Comparison of ENCODE assay signal across 1 cellular context in genomic region chr5:148383564-148384388, GRCh38.
TF ChIP-seq lines count a peak whose summit lies in the region.

A gene with protein sequence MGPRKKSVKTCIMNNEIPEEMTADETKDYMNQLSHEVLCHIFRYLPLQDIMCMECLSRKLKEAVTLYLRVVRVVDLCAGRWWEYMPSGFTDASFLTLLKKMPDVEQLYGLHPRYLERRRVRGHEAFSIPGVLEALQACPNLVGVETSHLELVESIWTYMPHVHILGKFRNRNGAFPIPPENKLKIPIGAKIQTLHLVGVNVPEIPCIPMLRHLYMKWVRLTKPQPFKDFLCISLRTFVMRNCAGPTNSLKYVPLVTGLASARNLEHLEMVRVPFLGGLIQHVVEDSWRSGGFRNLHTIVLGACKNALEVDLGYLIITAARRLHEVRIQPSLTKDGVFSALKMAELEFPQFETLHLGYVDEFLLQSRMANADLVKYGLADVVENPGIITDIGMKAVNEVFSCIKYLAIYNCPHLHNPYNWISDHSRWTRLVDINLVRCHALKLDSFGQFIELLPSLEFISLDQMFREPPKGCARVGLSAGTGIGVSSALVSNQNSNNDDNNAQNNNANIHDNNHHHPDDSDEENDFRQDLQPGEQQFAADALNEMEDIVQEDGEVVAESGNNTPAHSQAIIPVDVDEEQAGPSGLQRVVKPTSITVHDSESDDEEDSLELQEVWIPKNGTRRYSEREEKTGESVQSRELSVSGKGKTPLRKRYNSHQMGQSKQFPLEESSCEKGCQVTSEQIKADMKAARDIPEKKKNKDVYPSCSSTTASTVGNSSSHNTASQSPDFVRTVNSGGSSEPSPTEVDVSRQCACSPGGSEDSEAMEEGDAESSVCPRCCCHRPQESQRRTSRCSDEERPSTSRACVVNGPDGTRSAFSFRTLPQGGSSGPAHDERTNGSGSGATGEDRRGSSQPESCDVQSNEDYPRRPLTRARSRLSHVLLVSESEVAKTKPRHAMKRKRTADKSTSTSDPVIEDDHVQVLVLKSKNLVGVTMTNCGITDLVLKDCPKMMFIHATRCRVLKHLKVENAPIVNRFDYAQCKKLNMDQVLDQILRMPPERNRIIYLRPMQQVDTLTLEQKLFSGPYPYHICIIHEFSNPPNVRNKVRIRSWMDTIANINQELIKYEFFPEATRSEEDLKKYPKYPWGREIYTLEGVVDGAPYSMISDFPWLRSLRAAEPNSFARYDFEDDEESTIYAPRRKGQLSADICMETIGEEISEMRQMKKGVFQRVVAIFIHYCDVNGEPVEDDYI (plus strand): TSS chr5:148383958. CDS start chr5:148394777, 10,819 bp downstream.

TF ChIP-seq in HEK293, 187 proteins besides CTCF, POLR2A, EP300 and RAD21 (continued from another document and continues in another):
- TF ChIP-seq, protein P1, sequence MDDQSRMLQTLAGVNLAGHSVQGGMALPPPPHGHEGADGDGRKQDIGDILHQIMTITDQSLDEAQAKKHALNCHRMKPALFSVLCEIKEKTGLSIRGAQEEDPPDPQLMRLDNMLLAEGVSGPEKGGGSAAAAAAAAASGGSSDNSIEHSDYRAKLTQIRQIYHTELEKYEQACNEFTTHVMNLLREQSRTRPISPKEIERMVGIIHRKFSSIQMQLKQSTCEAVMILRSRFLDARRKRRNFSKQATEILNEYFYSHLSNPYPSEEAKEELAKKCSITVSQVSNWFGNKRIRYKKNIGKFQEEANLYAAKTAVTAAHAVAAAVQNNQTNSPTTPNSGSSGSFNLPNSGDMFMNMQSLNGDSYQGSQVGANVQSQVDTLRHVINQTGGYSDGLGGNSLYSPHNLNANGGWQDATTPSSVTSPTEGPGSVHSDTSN (CRISPR knock-in tag; IDR thresholded peaks at IDR 0.05): no peak
- TF ChIP-seq ZNF404 (tag by site-specific recombination; IDR thresholded peaks at IDR 0.05): no peak
- TF ChIP-seq SALL2 (tag by site-specific recombination; IDR thresholded peaks at IDR 0.05; ENCODE audit: borderline replicate concordance): no peak
- TF ChIP-seq ZNF423 (tag by site-specific recombination; IDR thresholded peaks at IDR 0.05): no peak
- no peak for TF ChIP-seq ZNF514 (tag by site-specific recombination; IDR thresholded peaks at IDR 0.05)
- TF ChIP-seq ZSCAN18 (tag by site-specific recombination; IDR thresholded peaks at IDR 0.05): no peak
- no peak for TF ChIP-seq ZNF138 (tag by site-specific recombination; IDR thresholded peaks at IDR 0.05; ENCODE audit: borderline replicate concordance)
- no peak for TF ChIP-seq ZNF510 (tag by site-specific recombination; IDR thresholded peaks at IDR 0.05; ENCODE audit: insufficient replicate concordance)
- TF ChIP-seq ZNF19 (tag by site-specific recombination; IDR thresholded peaks at IDR 0.05; ENCODE audit: low read depth): no peak
- TF ChIP-seq KLF1 (tag by site-specific recombination; IDR thresholded peaks at IDR 0.05): peak; percentile 46; the same call in 1 of the 2 replicates
- no peak for TF ChIP-seq ZNF707 (tag by site-specific recombination; IDR thresholded peaks at IDR 0.05)
- TF ChIP-seq ZNF560 (tag by site-specific recombination; IDR thresholded peaks at IDR 0.05; ENCODE audit: borderline replicate concordance): no peak
- no peak for TF ChIP-seq ZNF155 (tag by site-specific recombination; IDR thresholded peaks at IDR 0.05)
- TF ChIP-seq, protein P2, sequence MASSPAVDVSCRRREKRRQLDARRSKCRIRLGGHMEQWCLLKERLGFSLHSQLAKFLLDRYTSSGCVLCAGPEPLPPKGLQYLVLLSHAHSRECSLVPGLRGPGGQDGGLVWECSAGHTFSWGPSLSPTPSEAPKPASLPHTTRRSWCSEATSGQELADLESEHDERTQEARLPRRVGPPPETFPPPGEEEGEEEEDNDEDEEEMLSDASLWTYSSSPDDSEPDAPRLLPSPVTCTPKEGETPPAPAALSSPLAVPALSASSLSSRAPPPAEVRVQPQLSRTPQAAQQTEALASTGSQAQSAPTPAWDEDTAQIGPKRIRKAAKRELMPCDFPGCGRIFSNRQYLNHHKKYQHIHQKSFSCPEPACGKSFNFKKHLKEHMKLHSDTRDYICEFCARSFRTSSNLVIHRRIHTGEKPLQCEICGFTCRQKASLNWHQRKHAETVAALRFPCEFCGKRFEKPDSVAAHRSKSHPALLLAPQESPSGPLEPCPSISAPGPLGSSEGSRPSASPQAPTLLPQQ (tag by site-specific recombination; IDR thresholded peaks at IDR 0.05): no peak; the same call in 1 of the 2 replicates
- 0 out of 2 replicates have a peak, but pooled peaks have one; percentile 51 for TF ChIP-seq ZNF561 (tag by site-specific recombination; IDR thresholded peaks at IDR 0.05; ENCODE audit: borderline replicate concordance)
- peak; percentile 82 for TF ChIP-seq ZNF629 (tag by site-specific recombination; IDR thresholded peaks at IDR 0.05)
- 0 out of 2 replicates have a peak, but pooled peaks have one; percentile 24 for TF ChIP-seq ZSCAN5A (tag by site-specific recombination; IDR thresholded peaks at IDR 0.05)
- TF ChIP-seq, protein P3, sequence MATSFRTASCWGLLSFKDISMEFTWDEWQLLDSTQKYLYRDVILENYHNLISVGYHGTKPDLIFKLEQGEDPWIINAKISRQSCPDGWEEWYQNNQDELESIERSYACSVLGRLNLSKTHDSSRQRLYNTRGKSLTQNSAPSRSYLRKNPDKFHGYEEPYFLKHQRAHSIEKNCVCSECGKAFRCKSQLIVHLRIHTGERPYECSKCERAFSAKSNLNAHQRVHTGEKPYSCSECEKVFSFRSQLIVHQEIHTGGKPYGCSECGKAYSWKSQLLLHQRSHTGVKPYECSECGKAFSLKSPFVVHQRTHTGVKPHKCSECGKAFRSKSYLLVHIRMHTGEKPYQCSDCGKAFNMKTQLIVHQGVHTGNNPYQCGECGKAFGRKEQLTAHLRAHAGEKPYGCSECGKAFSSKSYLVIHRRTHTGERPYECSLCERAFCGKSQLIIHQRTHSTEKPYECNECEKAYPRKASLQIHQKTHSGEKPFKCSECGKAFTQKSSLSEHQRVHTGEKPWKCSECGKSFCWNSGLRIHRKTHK (tag by site-specific recombination; IDR thresholded peaks at IDR 0.05): no peak
- TF ChIP-seq ZNF791 (tag by site-specific recombination; IDR thresholded peaks at IDR 0.05): no peak
- TF ChIP-seq ZFP41 (tag by site-specific recombination; IDR thresholded peaks at IDR 0.05; ENCODE audit: borderline replicate concordance): no peak
- TF ChIP-seq ZBTB8A (tag by site-specific recombination; IDR thresholded peaks at IDR 0.05): 0 out of 2 replicates have a peak, but pooled peaks have one; percentile 42
- no peak for TF ChIP-seq HOXC10 (CRISPR knock-in tag; IDR thresholded peaks at IDR 0.05)
- TF ChIP-seq, protein P4, sequence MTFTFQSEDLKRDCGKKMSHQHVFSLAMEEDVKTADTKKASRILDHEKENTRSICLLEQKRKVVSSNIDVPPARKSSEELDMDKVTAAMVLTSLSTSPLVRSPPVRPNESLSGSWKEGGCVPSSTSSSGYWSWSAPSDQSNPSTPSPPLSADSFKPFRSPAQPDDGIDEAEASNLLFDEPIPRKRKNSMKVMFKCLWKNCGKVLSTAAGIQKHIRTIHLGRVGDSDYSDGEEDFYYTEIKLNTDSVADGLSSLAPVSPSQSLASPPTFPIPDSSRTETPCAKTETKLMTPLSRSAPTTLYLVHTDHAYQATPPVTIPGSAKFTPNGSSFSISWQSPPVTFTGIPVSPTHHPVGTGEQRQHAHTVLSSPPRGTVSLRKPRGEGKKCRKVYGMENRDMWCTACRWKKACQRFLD (tag by site-specific recombination; IDR thresholded peaks at IDR 0.05): no peak
- no peak for TF ChIP-seq PRDM4 (tag by site-specific recombination; IDR thresholded peaks at IDR 0.05)
- TF ChIP-seq, protein P5, sequence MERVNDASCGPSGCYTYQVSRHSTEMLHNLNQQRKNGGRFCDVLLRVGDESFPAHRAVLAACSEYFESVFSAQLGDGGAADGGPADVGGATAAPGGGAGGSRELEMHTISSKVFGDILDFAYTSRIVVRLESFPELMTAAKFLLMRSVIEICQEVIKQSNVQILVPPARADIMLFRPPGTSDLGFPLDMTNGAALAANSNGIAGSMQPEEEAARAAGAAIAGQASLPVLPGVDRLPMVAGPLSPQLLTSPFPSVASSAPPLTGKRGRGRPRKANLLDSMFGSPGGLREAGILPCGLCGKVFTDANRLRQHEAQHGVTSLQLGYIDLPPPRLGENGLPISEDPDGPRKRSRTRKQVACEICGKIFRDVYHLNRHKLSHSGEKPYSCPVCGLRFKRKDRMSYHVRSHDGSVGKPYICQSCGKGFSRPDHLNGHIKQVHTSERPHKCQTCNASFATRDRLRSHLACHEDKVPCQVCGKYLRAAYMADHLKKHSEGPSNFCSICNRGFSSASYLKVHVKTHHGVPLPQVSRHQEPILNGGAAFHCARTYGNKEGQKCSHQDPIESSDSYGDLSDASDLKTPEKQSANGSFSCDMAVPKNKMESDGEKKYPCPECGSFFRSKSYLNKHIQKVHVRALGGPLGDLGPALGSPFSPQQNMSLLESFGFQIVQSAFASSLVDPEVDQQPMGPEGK (tag by site-specific recombination; IDR thresholded peaks at IDR 0.05): peak; percentile 84
- TF ChIP-seq, protein P6, sequence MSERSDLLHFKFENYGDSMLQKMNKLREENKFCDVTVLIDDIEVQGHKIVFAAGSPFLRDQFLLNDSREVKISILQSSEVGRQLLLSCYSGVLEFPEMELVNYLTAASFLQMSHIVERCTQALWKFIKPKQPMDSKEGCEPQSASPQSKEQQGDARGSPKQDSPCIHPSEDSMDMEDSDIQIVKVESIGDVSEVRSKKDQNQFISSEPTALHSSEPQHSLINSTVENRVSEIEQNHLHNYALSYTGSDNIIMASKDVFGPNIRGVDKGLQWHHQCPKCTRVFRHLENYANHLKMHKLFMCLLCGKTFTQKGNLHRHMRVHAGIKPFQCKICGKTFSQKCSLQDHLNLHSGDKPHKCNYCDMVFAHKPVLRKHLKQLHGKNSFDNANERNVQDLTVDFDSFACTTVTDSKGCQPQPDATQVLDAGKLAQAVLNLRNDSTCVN (tag by site-specific recombination; optimal IDR thresholded peaks at IDR 0.05): peak; percentile 14
- no peak for TF ChIP-seq ZNF48 (tag by site-specific recombination; IDR thresholded peaks at IDR 0.05)
- no peak for TF ChIP-seq ZNF23 (tag by site-specific recombination; IDR thresholded peaks at IDR 0.05; ENCODE audit: borderline replicate concordance)
- peak; percentile 91 for TF ChIP-seq ZNF580 (tag by site-specific recombination; IDR thresholded peaks at IDR 0.05)
- TF ChIP-seq, protein P7, sequence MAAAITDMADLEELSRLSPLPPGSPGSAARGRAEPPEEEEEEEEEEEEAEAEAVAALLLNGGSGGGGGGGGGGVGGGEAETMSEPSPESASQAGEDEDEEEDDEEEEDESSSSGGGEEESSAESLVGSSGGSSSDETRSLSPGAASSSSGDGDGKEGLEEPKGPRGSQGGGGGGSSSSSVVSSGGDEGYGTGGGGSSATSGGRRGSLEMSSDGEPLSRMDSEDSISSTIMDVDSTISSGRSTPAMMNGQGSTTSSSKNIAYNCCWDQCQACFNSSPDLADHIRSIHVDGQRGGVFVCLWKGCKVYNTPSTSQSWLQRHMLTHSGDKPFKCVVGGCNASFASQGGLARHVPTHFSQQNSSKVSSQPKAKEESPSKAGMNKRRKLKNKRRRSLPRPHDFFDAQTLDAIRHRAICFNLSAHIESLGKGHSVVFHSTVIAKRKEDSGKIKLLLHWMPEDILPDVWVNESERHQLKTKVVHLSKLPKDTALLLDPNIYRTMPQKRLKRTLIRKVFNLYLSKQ (tag by site-specific recombination; IDR thresholded peaks at IDR 0.05; ENCODE audit: borderline replicate concordance): no peak
- TF ChIP-seq ZNF341 (tag by site-specific recombination; IDR thresholded peaks at IDR 0.05; ENCODE audit: low read depth): peak; percentile 86
- no peak for TF ChIP-seq ZNF202 (tag by site-specific recombination; IDR thresholded peaks at IDR 0.05; ENCODE audit: borderline replicate concordance)
- no peak for TF ChIP-seq SCRT2 (tag by site-specific recombination; IDR thresholded peaks at IDR 0.05)
- TF ChIP-seq ZNF175 (tag by site-specific recombination; IDR thresholded peaks at IDR 0.05): no peak
- TF ChIP-seq ZNF544 (tag by site-specific recombination; IDR thresholded peaks at IDR 0.05): no peak
- TF ChIP-seq ZNF37A (tag by site-specific recombination; IDR thresholded peaks at IDR 0.05): no peak
